ENCODE assay signal across 13 cellular contexts in genomic region chr12:52581481-52581880, GRCh38. TPM values are rescaled to one million over a fixed set of nuclear protein-coding genes. Genes with fewer than 3 reads are reported as not detected.
DNase-seq lines count a peak whose midpoint lies in the region; ATAC-seq, FAIRE-seq and TF ChIP-seq lines count a peak whose summit lies in the region.
"Had no signal": no experiment of that assay in that cellular context is flagged by ENCODE, and none has a peak within 500 bp of the region (broad histone marks: within the 10 kb centered on the region; RNA-seq: fewer than 3 reads in every experiment).

No MANE protein-coding gene starts in this region.

- peaks cover 6% of the 10 kb centered on the region for H3K4me1 Mint-ChIP-seq in WTC11

- CTCF ChIA-PET in WTC11 (lab: Charles Lee), result interaction anchor here (1.1 to 5.2 kb wide), 10 partner anchors 9 to 400 kb away, joined by 3 to 50 read pairs (median 5); no protein-coding TSS in a partner anchor

- H3K27ac ChIP-seq in coronary artery (no peak overlapping the region), sigmoid colon (no peak overlapping the region), ovary (no peak overlapping the region)
- H3K27ac ChIP-seq: spleen had no signal

- no peaks in the 10 kb centered on the region for H3K9me3 ChIP-seq in sigmoid colon
- H3K9me3 ChIP-seq in ovary, result no peaks in the 10 kb centered on the region
- H3K9me3 ChIP-seq: spleen had no signal

- no peak for TF ChIP-seq POLR2A in sigmoid colon (IDR thresholded peaks at IDR 0.05)
- no peak for TF ChIP-seq POLR2A in ovary (IDR thresholded peaks at IDR 0.05)

- intact Hi-C loops in sigmoid colon (cut with DNase I), result loop anchor here (5.0 to 10.0 kb wide), 2 partner anchors 209 to 427 kb away; no protein-coding TSS in a partner anchor
- intact Hi-C loops in ovary (cut with DNase I), result no loop called here

- TF ChIP-seq CTCF in coronary artery (IDR thresholded peaks at IDR 0.05) (no peak), sigmoid colon (IDR thresholded peaks at IDR 0.05) (no peak), WTC11 (IDR thresholded peaks at IDR 0.05) (no peak), ovary (IDR thresholded peaks at IDR 0.05) (no peak)

- no peaks in the 10 kb centered on the region for H3K27me3 ChIP-seq in sigmoid colon
- H3K27me3 ChIP-seq in ovary, result no peaks in the 10 kb centered on the region

- H3K4me3 ChIP-seq in coronary artery (no peak overlapping the region), sigmoid colon (no peak overlapping the region), ovary (no peak overlapping the region)
- H3K4me3 ChIP-seq: spleen had no signal

- FAIRE-seq in GM19239 (lab: Jason Lieb, UNC), result no peak
- FAIRE-seq: GM12892 had no signal

- peak; percentile 30 for DNase-seq in ELR (ENCODE audit: low read depth)
- DNase-seq in NCI-H2196 (lab: John Stamatoyannopoulos, UW; ENCODE audit: unreplicated experiment), result peak; percentile 68
- DNase-seq in coronary artery (ENCODE audit: low spot score), result peak; percentile 57
- peak; percentile 40 for DNase-seq in sigmoid colon
- no peak for DNase-seq in WTC11 (ENCODE audit: low spot score)
- no peak for DNase-seq in ovary
- DNase-seq in GM19239 (ENCODE audit: insufficient read length, low spot score), result no peak
- DNase-seq: Calu3; effector memory CD4-positive, alpha-beta T cell; T-helper 1 cell had no signal

- ATAC-seq in WTC11, result no peak

- no peaks in the 10 kb centered on the region for H3K9me3 Mint-ChIP-seq in WTC11

- no peak for TF ChIP-seq EP300 in sigmoid colon (IDR thresholded peaks at IDR 0.05)
- TF ChIP-seq EP300 in ovary (IDR thresholded peaks at IDR 0.05), result no peak

- POLR2A ChIA-PET in WTC11 (lab: Charles Lee), result no interaction called here

- H3K27me3 Mint-ChIP-seq in WTC11 (ENCODE audit: low read depth), result no peaks in the 10 kb centered on the region

- no peaks in the 10 kb centered on the region for H3K4me1 ChIP-seq in sigmoid colon
- no peaks in the 10 kb centered on the region for H3K4me1 ChIP-seq in ovary (ENCODE audit: insufficient read depth)

- no peaks in the 10 kb centered on the region for H3K36me3 ChIP-seq in sigmoid colon
- H3K36me3 ChIP-seq in ovary, result no peaks in the 10 kb centered on the region
- H3K36me3 ChIP-seq: spleen had no signal

- H3K4me3 Mint-ChIP-seq in WTC11, result no peak overlapping the region

- WGBS in sigmoid colon, 2 donors, result 40 to 63% methylated on average over 6 of the region's 6 CpGs
- 54 to 57% (median 54%) methylated on average over 6 of the region's 6 CpGs for WGBS in ovary, 3 donors

- no peak overlapping the region for H3K27ac Mint-ChIP-seq in WTC11

- no peaks in the 10 kb centered on the region for H3K36me3 Mint-ChIP-seq in WTC11

TF ChIP-seq in WTC11, 78 proteins besides CTCF, POLR2A, EP300 and RAD21 (continues in another document):
- TF ChIP-seq FOXP4 (CRISPR knock-in tag; IDR thresholded peaks at IDR 0.05), result no peak
- TF ChIP-seq E2F1 (CRISPR knock-in tag; IDR thresholded peaks at IDR 0.05), result no peak
- TF ChIP-seq SOX15 (CRISPR knock-in tag; IDR thresholded peaks at IDR 0.05), result no peak
- no peak for TF ChIP-seq TCF7 (CRISPR knock-in tag; IDR thresholded peaks at IDR 0.05; ENCODE audit: low read depth)
- no peak for TF ChIP-seq IRF2 (CRISPR knock-in tag; IDR thresholded peaks at IDR 0.05; ENCODE audit: borderline replicate concordance, low read depth)
- no peak for TF ChIP-seq SMAD4 (CRISPR knock-in tag; IDR thresholded peaks at IDR 0.05)
- TF ChIP-seq ETV6 (CRISPR knock-in tag; IDR thresholded peaks at IDR 0.05), result no peak
- TF ChIP-seq ZNF425 (CRISPR knock-in tag; conservative IDR thresholded peaks at IDR 0.05), result no peak
- no peak for TF ChIP-seq NR3C1 (CRISPR knock-in tag; conservative IDR thresholded peaks at IDR 0.05; ENCODE audit: low read depth)
- no peak for TF ChIP-seq ATF3 (CRISPR knock-in tag; conservative IDR thresholded peaks at IDR 0.05)
- no peak for TF ChIP-seq ZNF512 (CRISPR knock-in tag; IDR thresholded peaks at IDR 0.05; ENCODE audit: borderline replicate concordance)
- TF ChIP-seq ZNF396 (CRISPR knock-in tag; IDR thresholded peaks at IDR 0.05; ENCODE audit: borderline replicate concordance), result no peak
- TF ChIP-seq CBFB (CRISPR knock-in tag; IDR thresholded peaks at IDR 0.05; ENCODE audit: low read depth), result no peak

RNA-seq across cellular contexts. Expression of gene KRT74, which starts 7.8 kb away (rescaled TPM):
- not detected for total RNA-seq in sigmoid colon
- polyA plus RNA-seq in sigmoid colon, result not detected
- total RNA-seq in WTC11 (2021), result not detected in 3 replicates
- not detected for total RNA-seq in ovary
- polyA plus RNA-seq in ovary, result not detected
- total RNA-seq: Calu3, spleen had no signal
- polyA plus RNA-seq: adipose tissue, spleen had no signal

RNA-seq across cellular contexts. Expression of gene KRT72, which starts 19.8 kb away (rescaled TPM):
- total RNA-seq in sigmoid colon (not detected), WTC11 (2021) (0.11 TPM in 1 of 3 replicates, not detected in the others), ovary (not detected)
- polyA plus RNA-seq in sigmoid colon (under 1 TPM in 1 of 3 donors, not detected in 2; 0.79 TPM), ovary (not detected)
- total RNA-seq: Calu3 had no signal

RNA-seq across cellular contexts. Expression of gene KRT71, which starts 28.5 kb away (rescaled TPM):
- total RNA-seq in sigmoid colon (not detected), WTC11 (2021) (not detected in 3 replicates), ovary (not detected)
- polyA plus RNA-seq in sigmoid colon (not detected), ovary (not detected)
- total RNA-seq: Calu3, spleen had no signal
- polyA plus RNA-seq: adipose tissue, spleen had no signal

RNA-seq across cellular contexts. Expression of gene KRT73, which starts 36.9 kb away (rescaled TPM):
- total RNA-seq in sigmoid colon, result not detected
- under 1 TPM in 1 of 3 donors, not detected in 2; 0.73 TPM for polyA plus RNA-seq in sigmoid colon
- total RNA-seq in WTC11 (2021), result not detected in 3 replicates
- total RNA-seq in ovary, result not detected
- not detected for polyA plus RNA-seq in ovary
- total RNA-seq: Calu3 had no signal

Comparison
In these comparisons a context has a peak if more than half of its experiments do, and no peak if none do; other contexts are left out.
1. DNase-seq: peak in ELR (single experiment), NCI-H2196 (single experiment), coronary artery (single experiment) and sigmoid colon (single experiment); none in WTC11 (single experiment), ovary (0 of 5) and GM19239 (single experiment).